In the genomic region with DNA sequence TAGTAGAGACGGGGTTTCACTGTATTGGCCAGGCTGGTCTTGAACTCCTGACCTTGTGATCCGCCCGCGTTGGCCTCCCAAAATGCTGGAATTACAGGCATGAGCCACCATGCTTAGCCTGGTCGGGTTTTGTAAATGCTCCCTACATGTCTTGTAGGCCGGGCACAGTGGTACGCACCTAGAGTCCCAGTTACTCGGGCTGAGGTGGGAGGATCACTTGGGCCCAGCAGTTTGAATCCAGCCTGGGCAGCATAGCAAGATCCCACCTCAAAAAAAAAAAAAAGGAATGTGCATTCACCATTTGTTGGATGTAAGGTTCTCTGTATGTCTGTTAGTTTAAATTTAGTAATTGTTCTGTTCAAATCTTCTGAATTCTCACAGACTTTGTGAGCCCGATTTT, we compare ENCODE assay signal across 37 cellular contexts.
"Had no signal": no experiment of that assay in that cellular context is flagged by ENCODE, and none has a peak within 500 bp of the region (broad histone marks: within the 10 kb centered on the region; RNA-seq: fewer than 3 reads in every experiment).

No MANE protein-coding gene starts in this region.

- DNase-seq: activated CD4-positive, alpha-beta memory T cell treated with anti-CD3 and anti-CD28 coated beads for 36 hours; activated CD4-positive, alpha-beta T cell treated with anti-CD3 and anti-CD28 coated beads for 1 hour; activated CD4-positive, alpha-beta T cell treated with anti-CD3 and anti-CD28 coated beads for 36 hours; activated CD4-positive, alpha-beta T cell treated with anti-CD3 and anti-CD28 coated beads for 48 hours; activated CD4-positive, alpha-beta T cell treated with anti-CD3 and anti-CD28 coated beads, Interleukin-2, amount 10 ng/mL, durations not matched to agents 7 days and 5 days; activated CD4-positive, alpha-beta T cell treated with anti-CD3 and anti-CD28 coated beads, Interleukin-2, amount 50 U/mL, for 4 hours; activated CD4-positive, CD25-positive, alpha-beta regulatory T cell; activated CD8-positive, alpha-beta memory T cell treated with anti-CD3 and anti-CD28 coated beads, Interleukin-2, amount 50 U/mL, for 4 hours; activated CD8-positive, alpha-beta T cell treated with anti-CD3 and anti-CD28 coated beads for 36 hours; activated effector memory CD4-positive, alpha-beta T cell treated with anti-CD3 and anti-CD28 coated beads, Interleukin-2, amount 50 U/mL, for 16 hours; activated gamma-delta T cell treated with Interleukin-2 at 50 U/mL for 16 hours; activated naive CD4-positive, alpha-beta T cell; activated naive CD4-positive, alpha-beta T cell treated with anti-CD3 and anti-CD28 coated beads for 36 hours; activated naive CD4-positive, alpha-beta T cell treated with anti-CD3 and anti-CD28 coated beads, Interleukin-2, amount 50 U/mL, for 16 hours; activated naive CD8-positive, alpha-beta T cell treated with anti-CD3 and anti-CD28 coated beads for 36 hours; activated T-cell treated with anti-CD3 and anti-CD28 coated beads for 4 hours; activated T-cell treated with anti-CD3 and anti-CD28 coated beads, Interleukin-2, amount 50 U/mL, for 1 hour; activated T-cell treated with anti-CD3 and anti-CD28 coated beads, Interleukin-2, amount 50 U/mL, for 4 hours; activated T-cell treated with anti-CD3 and anti-CD28 coated beads, Interleukin-2, amount 50 U/mL, for 72 hours; adrenal gland; amniotic stem cell; aorta; body of pancreas; brain microvascular endothelial cell; central memory CD4-positive, alpha-beta T cell; T-helper 2 cell; T-helper 9 cell had no signal

- H3K9me3 ChIP-seq: adrenal gland, body of pancreas, breast epithelium had no signal

- FAIRE-seq: astrocyte, TTC549 had no signal

- H3K27ac ChIP-seq: adrenal gland, body of pancreas, brain microvascular endothelial cell, breast epithelium, VCaP had no signal

- H3K27me3 Mint-ChIP-seq: activated CD4-positive, alpha-beta memory T cell treated with anti-CD3 and anti-CD28 coated beads for 36 hours; activated CD4-positive, alpha-beta T cell treated with anti-CD3 and anti-CD28 coated beads for 36 hours; activated CD4-positive, alpha-beta T cell treated with anti-CD3 and anti-CD28 coated beads, Interleukin-2, amount 10 ng/mL, durations not matched to agents 7 days and 5 days; activated CD8-positive, alpha-beta T cell treated with anti-CD3 and anti-CD28 coated beads for 36 hours; activated naive CD8-positive, alpha-beta T cell treated with anti-CD3 and anti-CD28 coated beads for 36 hours; activated T-helper 17 cell treated with anti-CD3 and anti-CD28 coated beads, Interleukin-2, amount 50 U/mL, for 72 hours had no signal

- H3K4me1 Mint-ChIP-seq: activated T-helper 17 cell treated with anti-CD3 and anti-CD28 coated beads, Interleukin-2, amount 50 U/mL, for 72 hours had no signal

- H3K36me3 ChIP-seq: adrenal gland, breast epithelium had no signal

- H3K4me3 ChIP-seq: adrenal gland, body of pancreas, breast epithelium had no signal

- H3K4me1 ChIP-seq: adrenal gland, body of pancreas, breast epithelium had no signal

- H3K27ac Mint-ChIP-seq: activated CD4-positive, alpha-beta memory T cell treated with anti-CD3 and anti-CD28 coated beads for 36 hours; activated CD4-positive, alpha-beta T cell treated with anti-CD3 and anti-CD28 coated beads for 36 hours; activated CD4-positive, alpha-beta T cell treated with anti-CD3 and anti-CD28 coated beads, Interleukin-2, amount 10 ng/mL, durations not matched to agents 7 days and 5 days; activated CD8-positive, alpha-beta T cell treated with anti-CD3 and anti-CD28 coated beads for 36 hours; activated naive CD4-positive, alpha-beta T cell treated with anti-CD3 and anti-CD28 coated beads for 36 hours; activated naive CD4-positive, alpha-beta T cell treated with anti-CD3 and anti-CD28 coated beads, Interleukin-2, amount 50 U/mL, for 72 hours; activated naive CD8-positive, alpha-beta T cell treated with anti-CD3 and anti-CD28 coated beads for 36 hours; activated T-cell treated with anti-CD3 and anti-CD28 coated beads, Interleukin-2, amount 50 U/mL, for 72 hours; activated T-helper 1 cell treated with anti-CD3 and anti-CD28 coated beads, Interleukin-12 subunit alpha, Interleukin-12 subunit beta, Interleukin-2, Interleukin-4 antibody, amounts not matched to agents 30 ng/mL and 10 ng/mL and 1 ng/mL, durations not matched to agents 14 hours and 24 hours and 36 hours; activated T-helper 17 cell treated with anti-CD3 and anti-CD28 coated beads, Interleukin-2, amount 50 U/mL, for 72 hours; T-helper 1 cell treated with Interleukin-12 subunit alpha and Interleukin-12 subunit beta and Interleukin-4 antibody, amounts not matched to agents 30 μg/mL and 1 μg/mL, for 36 hours; T-helper 2 cell treated with Interferon-gamma antibody and Interleukin-4, amounts not matched to agents 5 μg/mL and 100 μg/mL, for 36 hours had no signal

- H3K27me3 ChIP-seq: adrenal gland, body of pancreas, brain microvascular endothelial cell, breast epithelium had no signal

- ATAC-seq: activated CD4-positive, alpha-beta T cell treated with anti-CD3 and anti-CD28 coated beads for 36 hours; activated CD4-positive, CD25-positive, alpha-beta regulatory T cell treated with anti-CD3 and anti-CD28 coated beads, Interleukin-2, amount 50 U/mL, for 24 hours; activated CD8-positive, alpha-beta T cell treated with anti-CD3 and anti-CD28 coated beads for 36 hours; activated naive CD4-positive, alpha-beta T cell treated with anti-CD3 and anti-CD28 coated beads, Interleukin-2, amount 50 U/mL, for 72 hours; activated T-cell treated with anti-CD3 and anti-CD28 coated beads, Interleukin-2, amount 50 U/mL, for 4 hours; activated T-cell treated with anti-CD3 and anti-CD28 coated beads, Interleukin-2, amount 50 U/mL, for 72 hours; activated T-helper 17 cell treated with anti-CD3 and anti-CD28 coated beads, Interleukin-2, amount 50 U/mL, for 72 hours; body of pancreas had no signal

- H3K4me3 Mint-ChIP-seq: activated CD4-positive, alpha-beta memory T cell treated with anti-CD3 and anti-CD28 coated beads for 36 hours; activated CD4-positive, alpha-beta T cell treated with anti-CD3 and anti-CD28 coated beads for 36 hours; activated CD4-positive, alpha-beta T cell treated with anti-CD3 and anti-CD28 coated beads, Interleukin-2, amount 10 ng/mL, durations not matched to agents 7 days and 5 days; activated CD8-positive, alpha-beta T cell treated with anti-CD3 and anti-CD28 coated beads for 36 hours; activated naive CD4-positive, alpha-beta T cell treated with anti-CD3 and anti-CD28 coated beads for 36 hours; activated naive CD8-positive, alpha-beta T cell treated with anti-CD3 and anti-CD28 coated beads for 36 hours; activated T-cell treated with anti-CD3 and anti-CD28 coated beads, Interleukin-2, amount 50 U/mL, for 4 hours; activated T-cell treated with anti-CD3 and anti-CD28 coated beads, Interleukin-2, amount 50 U/mL, for 72 hours; activated T-helper 1 cell treated with anti-CD3 and anti-CD28 coated beads, Interleukin-12 subunit alpha, Interleukin-12 subunit beta, Interleukin-2, Interleukin-4 antibody, amounts not matched to agents 30 ng/mL and 10 ng/mL and 1 ng/mL, durations not matched to agents 14 hours and 24 hours and 36 hours; activated T-helper 17 cell treated with anti-CD3 and anti-CD28 coated beads, Interleukin-2, amount 50 U/mL, for 72 hours; T-helper 1 cell treated with Interleukin-12 subunit alpha and Interleukin-12 subunit beta and Interleukin-4 antibody, amounts not matched to agents 30 μg/mL and 1 μg/mL, for 36 hours; T-helper 2 cell treated with Interferon-gamma antibody and Interleukin-4, amounts not matched to agents 5 μg/mL and 100 μg/mL, for 36 hours had no signal
